ENCODE assay signal across 28 cellular contexts in the genomic region with DNA sequence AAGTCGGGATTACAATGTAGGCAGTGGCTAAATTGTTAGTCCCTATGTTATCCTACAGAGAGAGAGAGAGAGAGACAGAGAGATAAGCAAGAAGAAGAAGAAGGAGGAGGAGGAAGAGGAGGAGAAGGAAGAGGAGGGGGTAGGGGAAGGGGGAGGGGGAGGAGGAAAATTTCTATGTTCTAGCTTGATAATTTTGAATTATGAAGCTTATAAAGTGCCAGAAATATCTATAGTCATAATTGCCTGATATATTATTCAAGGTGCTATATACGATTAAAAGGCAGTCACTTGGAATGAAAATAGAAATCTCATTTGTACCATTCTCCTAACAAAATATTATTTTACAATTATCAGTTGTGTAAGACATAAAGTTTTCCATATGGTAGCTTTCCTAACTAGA.
"Had no signal": no experiment of that assay in that cellular context is flagged by ENCODE, and none has a peak within 500 bp of the region (broad histone marks: within the 10 kb centered on the region; RNA-seq: fewer than 3 reads in every experiment).

No MANE protein-coding gene starts in this region.

- H3K27me3 ChIP-seq: stomach, suprapubic skin, testis, thyroid gland, tibial artery, tibial nerve, transverse colon, upper lobe of left lung, upper lobe of right lung, uterus, vagina had no signal

- FAIRE-seq: urothelium cell line had no signal

- DNase-seq: stimulated activated CD4-positive, alpha-beta T cell treated with anti-CD3 and anti-CD28 coated beads, Interleukin-2, amount 100 ng/mL, for 24 hours; stimulated activated CD4-positive, alpha-beta T cell treated with anti-CD3 and anti-CD28 coated beads, Interleukin-2, amount 100 ng/mL, for 48 hours; stimulated activated CD4-positive, alpha-beta T cell treated with anti-CD3 and anti-CD28 coated beads, Interleukin-4, amount 100 ng/mL, for 1 hour; stimulated activated CD4-positive, alpha-beta T cell treated with anti-CD3 and anti-CD28 coated beads, Interleukin-4, amount 100 ng/mL, for 24 hours; stimulated activated CD4-positive, alpha-beta T cell treated with anti-CD3 and anti-CD28 coated beads, Interleukin-4, amount 100 ng/mL, for 4 hours; stimulated activated CD8-positive, alpha-beta memory T cell treated with anti-CD3 and anti-CD28 coated beads, Interleukin-4, amount 100 ng/mL, for 48 hours; stimulated activated naive B cell treated with anti-CD40 and anti-IgM and Interleukin-4, amounts not matched to agents 10 μg/mL and 1 μg/mL and 100 μg/mL, for 72 hours; stimulated activated naive CD4-positive, alpha-beta T cell treated with Interleukin-2 at 50 U/mL for 16 hours; stimulated activated naive CD8-positive, alpha-beta T cell treated with anti-CD3 and anti-CD28 coated beads, Interleukin-15, amount 100 ng/mL, for 72 hours; stimulated activated naive CD8-positive, alpha-beta T cell treated with anti-CD3 and anti-CD28 coated beads, Interleukin-15, Interleukin-2, amounts not matched to agents 100 U/mL and 50 U/mL, for 24 hours; stomach; substantia nigra; testis; thyroid gland; tibial artery; transverse colon; trophoblast cell; upper lobe of right lung; uterus had no signal

- H3K36me3 Mint-ChIP-seq: stimulated activated effector memory CD8-positive, alpha-beta T cell treated with anti-CD3 and anti-CD28 coated beads, Interleukin-12 subunit alpha, Interleukin-12 subunit beta, amount 100 ng/mL, for 72 hours; stimulated activated memory B cell treated with anti-CD40 and anti-IgM and Interleukin-4, amounts not matched to agents 10 μg/mL and 1 μg/mL and 100 μg/mL, for 72 hours; stimulated activated naive B cell treated with anti-CD40 and anti-IgM and Interleukin-4, amounts not matched to agents 10 μg/mL and 1 μg/mL and 100 μg/mL, for 72 hours had no signal

- ATAC-seq: stimulated activated effector memory CD8-positive, alpha-beta T cell treated with anti-CD3 and anti-CD28 coated beads, Interleukin-12 subunit alpha, Interleukin-12 subunit beta, amount 100 ng/mL, for 72 hours; stimulated activated memory B cell treated with anti-CD40 and anti-IgM and Interleukin-4, amounts not matched to agents 10 μg/mL and 1 μg/mL and 100 μg/mL, for 72 hours; stimulated activated naive B cell treated with anti-CD40 and anti-IgM and Interleukin-4, amounts not matched to agents 10 μg/mL and 1 μg/mL and 100 μg/mL, for 72 hours; stimulated activated naive CD8-positive, alpha-beta T cell treated with anti-CD3 and anti-CD28 coated beads, Interleukin-15, amount 100 ng/mL, for 72 hours; stimulated activated naive CD8-positive, alpha-beta T cell treated with anti-CD3 and anti-CD28 coated beads, Interleukin-15, Interleukin-2, amounts not matched to agents 100 U/mL and 50 U/mL, for 24 hours; upper lobe of right lung had no signal

- H3K36me3 ChIP-seq: stomach, suprapubic skin, thoracic aorta, thyroid gland, tibial artery, tibial nerve, transverse colon, upper lobe of left lung, upper lobe of right lung, uterus, vagina had no signal

- H3K27me3 Mint-ChIP-seq: stimulated activated memory B cell treated with anti-CD40 and anti-IgM and Interleukin-4, amounts not matched to agents 10 μg/mL and 1 μg/mL and 100 μg/mL, for 72 hours; stimulated activated naive B cell treated with anti-CD40 and anti-IgM and Interleukin-4, amounts not matched to agents 10 μg/mL and 1 μg/mL and 100 μg/mL, for 72 hours; stimulated activated naive CD8-positive, alpha-beta T cell treated with anti-CD3 and anti-CD28 coated beads, Interleukin-15, amount 100 ng/mL, for 72 hours; stimulated activated naive CD8-positive, alpha-beta T cell treated with anti-CD3 and anti-CD28 coated beads, Interleukin-15, Interleukin-2, amounts not matched to agents 100 ng/mL and 50 ng/mL, for 24 hours had no signal

- H3K4me1 ChIP-seq: stomach, suprapubic skin, testis, thyroid gland, tibial artery, tibial nerve, transverse colon, upper lobe of left lung, upper lobe of right lung, uterus, vagina had no signal

- H3K27ac ChIP-seq: stomach, suprapubic skin, testis, thoracic aorta, thyroid gland, tibial artery, tibial nerve, transverse colon, upper lobe of left lung, upper lobe of right lung, uterus, vagina had no signal

- H3K4me1 Mint-ChIP-seq: stimulated activated effector memory CD8-positive, alpha-beta T cell treated with anti-CD3 and anti-CD28 coated beads, Interleukin-12 subunit alpha, Interleukin-12 subunit beta, amount 100 ng/mL, for 72 hours; stimulated activated memory B cell treated with anti-CD40 and anti-IgM and Interleukin-4, amounts not matched to agents 10 μg/mL and 1 μg/mL and 100 μg/mL, for 72 hours; stimulated activated naive B cell treated with anti-CD40 and anti-IgM and Interleukin-4, amounts not matched to agents 10 μg/mL and 1 μg/mL and 100 μg/mL, for 72 hours; stimulated activated naive CD8-positive, alpha-beta T cell treated with anti-CD3 and anti-CD28 coated beads, Interleukin-15, amount 100 ng/mL, for 72 hours had no signal

- H3K27ac Mint-ChIP-seq: stimulated activated effector memory CD8-positive, alpha-beta T cell treated with anti-CD3 and anti-CD28 coated beads, Interleukin-12 subunit alpha, Interleukin-12 subunit beta, amount 100 ng/mL, for 72 hours; stimulated activated memory B cell treated with anti-CD40 and anti-IgM and Interleukin-4, amounts not matched to agents 10 μg/mL and 1 μg/mL and 100 μg/mL, for 72 hours; stimulated activated naive B cell treated with anti-CD40 and anti-IgM and Interleukin-4, amounts not matched to agents 10 μg/mL and 1 μg/mL and 100 μg/mL, for 72 hours; stimulated activated naive CD8-positive, alpha-beta T cell treated with anti-CD3 and anti-CD28 coated beads, Interleukin-15, amount 100 ng/mL, for 72 hours; stimulated activated naive CD8-positive, alpha-beta T cell treated with anti-CD3 and anti-CD28 coated beads, Interleukin-15, Interleukin-2, amounts not matched to agents 100 ng/mL and 50 ng/mL, for 24 hours had no signal

- H3K9me3 Mint-ChIP-seq: stimulated activated naive B cell treated with anti-CD40 and anti-IgM and Interleukin-4, amounts not matched to agents 10 μg/mL and 1 μg/mL and 100 μg/mL, for 72 hours; stimulated activated naive CD8-positive, alpha-beta T cell treated with anti-CD3 and anti-CD28 coated beads, Interleukin-15, amount 100 ng/mL, for 72 hours; stimulated activated naive CD8-positive, alpha-beta T cell treated with anti-CD3 and anti-CD28 coated beads, Interleukin-15, Interleukin-2, amounts not matched to agents 100 ng/mL and 50 ng/mL, for 24 hours had no signal

- H3K4me3 Mint-ChIP-seq: stimulated activated effector memory CD8-positive, alpha-beta T cell treated with anti-CD3 and anti-CD28 coated beads, Interleukin-12 subunit alpha, Interleukin-12 subunit beta, amount 100 ng/mL, for 72 hours; stimulated activated memory B cell treated with anti-CD40 and anti-IgM and Interleukin-4, amounts not matched to agents 10 μg/mL and 1 μg/mL and 100 μg/mL, for 72 hours; stimulated activated naive B cell treated with anti-CD40 and anti-IgM and Interleukin-4, amounts not matched to agents 10 μg/mL and 1 μg/mL and 100 μg/mL, for 72 hours; stimulated activated naive CD8-positive, alpha-beta T cell treated with anti-CD3 and anti-CD28 coated beads, Interleukin-15, amount 100 ng/mL, for 72 hours; stimulated activated naive CD8-positive, alpha-beta T cell treated with anti-CD3 and anti-CD28 coated beads, Interleukin-15, Interleukin-2, amounts not matched to agents 100 ng/mL and 50 ng/mL, for 24 hours had no signal

- H3K9me3 ChIP-seq: stomach, suprapubic skin, testis, thoracic aorta, thyroid gland, tibial artery, tibial nerve, transverse colon, upper lobe of left lung, upper lobe of right lung, uterus, vagina had no signal

- H3K4me3 ChIP-seq: stomach, suprapubic skin, testis, thoracic aorta, thyroid gland, tibial artery, tibial nerve, transverse colon, upper lobe of left lung, upper lobe of right lung, uterus, vagina had no signal
